ENCODE assay signal across 1 cellular context in genomic region chr5:122078116-122078865, GRCh38.
TF ChIP-seq lines count a peak whose summit lies in the region.

A gene with protein sequence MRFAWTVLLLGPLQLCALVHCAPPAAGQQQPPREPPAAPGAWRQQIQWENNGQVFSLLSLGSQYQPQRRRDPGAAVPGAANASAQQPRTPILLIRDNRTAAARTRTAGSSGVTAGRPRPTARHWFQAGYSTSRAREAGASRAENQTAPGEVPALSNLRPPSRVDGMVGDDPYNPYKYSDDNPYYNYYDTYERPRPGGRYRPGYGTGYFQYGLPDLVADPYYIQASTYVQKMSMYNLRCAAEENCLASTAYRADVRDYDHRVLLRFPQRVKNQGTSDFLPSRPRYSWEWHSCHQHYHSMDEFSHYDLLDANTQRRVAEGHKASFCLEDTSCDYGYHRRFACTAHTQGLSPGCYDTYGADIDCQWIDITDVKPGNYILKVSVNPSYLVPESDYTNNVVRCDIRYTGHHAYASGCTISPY (minus strand): TSS chr5:122078259. CDS start chr5:122077985, 274 bp downstream.

TF ChIP-seq in HEK293, 187 proteins besides CTCF, POLR2A, EP300 and RAD21 (continued from another document and continues in another):
- no peak for TF ChIP-seq SETDB1 (IDR thresholded peaks at IDR 0.05; ENCODE audit: insufficient read length, low read length)
- no peak for TF ChIP-seq ZNF423 (tag by site-specific recombination; IDR thresholded peaks at IDR 0.05)
- TF ChIP-seq ZNF76 (tag by site-specific recombination; IDR thresholded peaks at IDR 0.05; ENCODE audit: borderline replicate concordance, low read depth) = peak; percentile 54
- no peak for TF ChIP-seq ZBTB44 (tag by site-specific recombination; IDR thresholded peaks at IDR 0.05)
- TF ChIP-seq ZNF16 (tag by site-specific recombination; IDR thresholded peaks at IDR 0.05; ENCODE audit: low read depth) = no peak
- peak; percentile 70 for TF ChIP-seq SP3 (tag by site-specific recombination; IDR thresholded peaks at IDR 0.05)
- TF ChIP-seq, protein P1, sequence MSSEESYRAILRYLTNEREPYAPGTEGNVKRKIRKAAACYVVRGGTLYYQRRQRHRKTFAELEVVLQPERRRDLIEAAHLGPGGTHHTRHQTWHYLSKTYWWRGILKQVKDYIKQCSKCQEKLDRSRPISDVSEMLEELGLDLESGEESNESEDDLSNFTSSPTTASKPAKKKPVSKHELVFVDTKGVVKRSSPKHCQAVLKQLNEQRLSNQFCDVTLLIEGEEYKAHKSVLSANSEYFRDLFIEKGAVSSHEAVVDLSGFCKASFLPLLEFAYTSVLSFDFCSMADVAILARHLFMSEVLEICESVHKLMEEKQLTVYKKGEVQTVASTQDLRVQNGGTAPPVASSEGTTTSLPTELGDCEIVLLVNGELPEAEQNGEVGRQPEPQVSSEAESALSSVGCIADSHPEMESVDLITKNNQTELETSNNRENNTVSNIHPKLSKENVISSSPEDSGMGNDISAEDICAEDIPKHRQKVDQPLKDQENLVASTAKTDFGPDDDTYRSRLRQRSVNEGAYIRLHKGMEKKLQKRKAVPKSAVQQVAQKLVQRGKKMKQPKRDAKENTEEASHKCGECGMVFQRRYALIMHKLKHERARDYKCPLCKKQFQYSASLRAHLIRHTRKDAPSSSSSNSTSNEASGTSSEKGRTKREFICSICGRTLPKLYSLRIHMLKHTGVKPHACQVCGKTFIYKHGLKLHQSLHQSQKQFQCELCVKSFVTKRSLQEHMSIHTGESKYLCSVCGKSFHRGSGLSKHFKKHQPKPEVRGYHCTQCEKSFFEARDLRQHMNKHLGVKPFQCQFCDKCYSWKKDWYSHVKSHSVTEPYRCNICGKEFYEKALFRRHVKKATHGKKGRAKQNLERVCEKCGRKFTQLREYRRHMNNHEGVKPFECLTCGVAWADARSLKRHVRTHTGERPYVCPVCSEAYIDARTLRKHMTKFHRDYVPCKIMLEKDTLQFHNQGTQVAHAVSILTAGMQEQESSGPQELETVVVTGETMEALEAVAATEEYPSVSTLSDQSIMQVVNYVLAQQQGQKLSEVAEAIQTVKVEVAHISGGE (tag by site-specific recombination; conservative IDR thresholded peaks at IDR 0.05; ENCODE audit: low read depth) = peak; percentile 97
- 0 out of 2 replicates have a peak, but pooled peaks have one; percentile 28 for TF ChIP-seq KLF16 (tag by site-specific recombination; IDR thresholded peaks at IDR 0.05)
- TF ChIP-seq GLIS2 (tag by site-specific recombination; IDR thresholded peaks at IDR 0.05) = peak; percentile 49
- no peak for TF ChIP-seq ZNF155 (tag by site-specific recombination; IDR thresholded peaks at IDR 0.05)
- peak; percentile 75; the same call in 1 of the 2 replicates for TF ChIP-seq ZEB2 (tag by site-specific recombination; IDR thresholded peaks at IDR 0.05)
- peak; percentile 83 for TF ChIP-seq PATZ1 (tag by site-specific recombination; IDR thresholded peaks at IDR 0.05)
- no peak for TF ChIP-seq ZNF433 (tag by site-specific recombination; IDR thresholded peaks at IDR 0.05; ENCODE audit: low read depth)
- no peak for TF ChIP-seq ZNF146 (tag by site-specific recombination; IDR thresholded peaks at IDR 0.05)
- TF ChIP-seq SP7 (tag by site-specific recombination; IDR thresholded peaks at IDR 0.05) = no peak; the same call in 1 of the 2 replicates
- TF ChIP-seq, protein P2, sequence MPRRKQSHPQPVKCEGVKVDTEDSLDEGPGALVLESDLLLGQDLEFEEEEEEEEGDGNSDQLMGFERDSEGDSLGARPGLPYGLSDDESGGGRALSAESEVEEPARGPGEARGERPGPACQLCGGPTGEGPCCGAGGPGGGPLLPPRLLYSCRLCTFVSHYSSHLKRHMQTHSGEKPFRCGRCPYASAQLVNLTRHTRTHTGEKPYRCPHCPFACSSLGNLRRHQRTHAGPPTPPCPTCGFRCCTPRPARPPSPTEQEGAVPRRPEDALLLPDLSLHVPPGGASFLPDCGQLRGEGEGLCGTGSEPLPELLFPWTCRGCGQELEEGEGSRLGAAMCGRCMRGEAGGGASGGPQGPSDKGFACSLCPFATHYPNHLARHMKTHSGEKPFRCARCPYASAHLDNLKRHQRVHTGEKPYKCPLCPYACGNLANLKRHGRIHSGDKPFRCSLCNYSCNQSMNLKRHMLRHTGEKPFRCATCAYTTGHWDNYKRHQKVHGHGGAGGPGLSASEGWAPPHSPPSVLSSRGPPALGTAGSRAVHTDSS (tag by site-specific recombination; IDR thresholded peaks at IDR 0.05) = no peak
- TF ChIP-seq, protein P3, sequence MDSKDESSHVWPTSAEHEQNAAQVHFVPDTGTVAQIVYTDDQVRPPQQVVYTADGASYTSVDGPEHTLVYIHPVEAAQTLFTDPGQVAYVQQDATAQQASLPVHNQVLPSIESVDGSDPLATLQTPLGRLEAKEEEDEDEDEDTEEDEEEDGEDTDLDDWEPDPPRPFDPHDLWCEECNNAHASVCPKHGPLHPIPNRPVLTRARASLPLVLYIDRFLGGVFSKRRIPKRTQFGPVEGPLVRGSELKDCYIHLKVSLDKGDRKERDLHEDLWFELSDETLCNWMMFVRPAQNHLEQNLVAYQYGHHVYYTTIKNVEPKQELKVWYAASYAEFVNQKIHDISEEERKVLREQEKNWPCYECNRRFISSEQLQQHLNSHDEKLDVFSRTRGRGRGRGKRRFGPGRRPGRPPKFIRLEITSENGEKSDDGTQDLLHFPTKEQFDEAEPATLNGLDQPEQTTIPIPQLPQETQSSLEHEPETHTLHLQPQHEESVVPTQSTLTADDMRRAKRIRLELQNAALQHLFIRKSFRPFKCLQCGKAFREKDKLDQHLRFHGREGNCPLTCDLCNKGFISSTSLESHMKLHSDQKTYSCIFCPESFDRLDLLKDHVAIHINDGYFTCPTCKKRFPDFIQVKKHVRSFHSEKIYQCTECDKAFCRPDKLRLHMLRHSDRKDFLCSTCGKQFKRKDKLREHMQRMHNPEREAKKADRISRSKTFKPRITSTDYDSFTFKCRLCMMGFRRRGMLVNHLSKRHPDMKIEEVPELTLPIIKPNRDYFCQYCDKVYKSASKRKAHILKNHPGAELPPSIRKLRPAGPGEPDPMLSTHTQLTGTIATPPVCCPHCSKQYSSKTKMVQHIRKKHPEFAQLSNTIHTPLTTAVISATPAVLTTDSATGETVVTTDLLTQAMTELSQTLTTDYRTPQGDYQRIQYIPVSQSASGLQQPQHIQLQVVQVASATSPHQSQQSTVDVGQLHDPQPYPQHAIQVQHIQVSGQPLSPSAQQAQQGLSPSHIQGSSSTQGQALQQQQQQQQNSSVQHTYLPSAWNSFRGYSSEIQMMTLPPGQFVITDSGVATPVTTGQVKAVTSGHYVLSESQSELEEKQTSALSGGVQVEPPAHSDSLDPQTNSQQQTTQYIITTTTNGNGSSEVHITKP (tag by site-specific recombination; IDR thresholded peaks at IDR 0.05) = peak; percentile 37; the same call in 1 of the 2 replicates
- TF ChIP-seq ZNF23 (tag by site-specific recombination; IDR thresholded peaks at IDR 0.05; ENCODE audit: borderline replicate concordance) = no peak
- TF ChIP-seq MYNN (tag by site-specific recombination; IDR thresholded peaks at IDR 0.05; ENCODE audit: borderline replicate concordance) = no peak
- 0 out of 2 replicates have a peak, but pooled peaks have one; percentile 26 for TF ChIP-seq MZF1 (tag by site-specific recombination; IDR thresholded peaks at IDR 0.05; ENCODE audit: borderline replicate concordance)
- TF ChIP-seq ZNF398 (tag by site-specific recombination; IDR thresholded peaks at IDR 0.05) = peak; percentile 86
- 0 out of 2 replicates have a peak, but pooled peaks have one; percentile 18 for TF ChIP-seq GLI4 (tag by site-specific recombination; IDR thresholded peaks at IDR 0.05)
- no peak for TF ChIP-seq ZNF280D (tag by site-specific recombination; IDR thresholded peaks at IDR 0.05)
- TF ChIP-seq ZNF175 (tag by site-specific recombination; IDR thresholded peaks at IDR 0.05) = no peak
- peak; percentile 88 for TF ChIP-seq ZNF366 (tag by site-specific recombination; conservative IDR thresholded peaks at IDR 0.05)
- peak; percentile 62 for TF ChIP-seq SP2 (tag by site-specific recombination; IDR thresholded peaks at IDR 0.05)
- TF ChIP-seq, protein P4, sequence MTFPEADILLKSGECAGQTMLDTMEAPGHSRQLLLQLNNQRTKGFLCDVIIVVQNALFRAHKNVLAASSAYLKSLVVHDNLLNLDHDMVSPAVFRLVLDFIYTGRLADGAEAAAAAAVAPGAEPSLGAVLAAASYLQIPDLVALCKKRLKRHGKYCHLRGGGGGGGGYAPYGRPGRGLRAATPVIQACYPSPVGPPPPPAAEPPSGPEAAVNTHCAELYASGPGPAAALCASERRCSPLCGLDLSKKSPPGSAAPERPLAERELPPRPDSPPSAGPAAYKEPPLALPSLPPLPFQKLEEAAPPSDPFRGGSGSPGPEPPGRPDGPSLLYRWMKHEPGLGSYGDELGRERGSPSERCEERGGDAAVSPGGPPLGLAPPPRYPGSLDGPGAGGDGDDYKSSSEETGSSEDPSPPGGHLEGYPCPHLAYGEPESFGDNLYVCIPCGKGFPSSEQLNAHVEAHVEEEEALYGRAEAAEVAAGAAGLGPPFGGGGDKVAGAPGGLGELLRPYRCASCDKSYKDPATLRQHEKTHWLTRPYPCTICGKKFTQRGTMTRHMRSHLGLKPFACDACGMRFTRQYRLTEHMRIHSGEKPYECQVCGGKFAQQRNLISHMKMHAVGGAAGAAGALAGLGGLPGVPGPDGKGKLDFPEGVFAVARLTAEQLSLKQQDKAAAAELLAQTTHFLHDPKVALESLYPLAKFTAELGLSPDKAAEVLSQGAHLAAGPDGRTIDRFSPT (tag by site-specific recombination; IDR thresholded peaks at IDR 0.05) = peak; percentile 58; the same call in 1 of the 2 replicates
- TF ChIP-seq ZNF660 (tag by site-specific recombination; IDR thresholded peaks at IDR 0.05) = 0 out of 2 replicates have a peak, but pooled peaks have one; percentile 7
- TF ChIP-seq ZNF571 (tag by site-specific recombination; IDR thresholded peaks at IDR 0.05) = no peak
- peak; percentile 77; the same call in 1 of the 2 replicates for TF ChIP-seq BCL11A (tag by site-specific recombination; IDR thresholded peaks at IDR 0.05; ENCODE audit: low read depth)
- no peak; the same call in none of the 2 replicates for TF ChIP-seq ZBTB17 (tag by site-specific recombination; IDR thresholded peaks at IDR 0.05)
- TF ChIP-seq ZBTB21 (tag by site-specific recombination; IDR thresholded peaks at IDR 0.05) = 0 out of 2 replicates have a peak, but pooled peaks have one; percentile 35
